ENCODE assay signal across 1 cellular context in genomic region chr15:57160823-57161560, GRCh38.
TF ChIP-seq lines count a peak whose summit lies in the region.

No MANE protein-coding gene starts in this region.

TF ChIP-seq in WTC11, 78 proteins besides CTCF, POLR2A, EP300 and RAD21 (continued from another document):
- TF ChIP-seq ATF2 (CRISPR knock-in tag; IDR thresholded peaks at IDR 0.05; ENCODE audit: borderline replicate concordance, low read depth) (no peak), USF2 (CRISPR knock-in tag; IDR thresholded peaks at IDR 0.05) (no peak), ZNF317 (CRISPR knock-in tag; IDR thresholded peaks at IDR 0.05; ENCODE audit: borderline replicate concordance, low read depth) (no peak)
